ENCODE assay signal across 1 cellular context in genomic region chr7:155412416-155413253, GRCh38.
TF ChIP-seq lines count a peak whose summit lies in the region.

No MANE protein-coding gene starts in this region.

TF ChIP-seq in endothelial cell of umbilical vein, 7 proteins besides CTCF, POLR2A, EP300 and RAD21:
- TF ChIP-seq MAX (IDR thresholded peaks at IDR 0.05; ENCODE audit: insufficient read depth, insufficient read length) = no peak
- no peak for TF ChIP-seq FOS (IDR thresholded peaks at IDR 0.05; ENCODE audit: borderline replicate concordance, insufficient read depth, low read length)
- TF ChIP-seq JUN (IDR thresholded peaks at IDR 0.05; ENCODE audit: borderline replicate concordance, insufficient read depth, insufficient read length, low read depth) = no peak
- no peak for TF ChIP-seq POLR2AphosphoS5 (IDR thresholded peaks at IDR 0.05; ENCODE audit: insufficient read depth, low read depth, low read length)
- TF ChIP-seq MYC (IDR thresholded peaks at IDR 0.05; ENCODE audit: low read depth, low read length) = no peak
- no peak for TF ChIP-seq EZH2 (IDR thresholded peaks at IDR 0.05; ENCODE audit: borderline replicate concordance, low read depth, low read length, severe bottlenecking)
- no peak for TF ChIP-seq GATA2 (IDR thresholded peaks at IDR 0.05; ENCODE audit: insufficient read depth, insufficient read length, low read depth, low read length)
TF ChIP-seq in endothelial cell of umbilical vein: peak in this region for 0.
